13 cellular contexts compared by ENCODE assay signal in genomic region chr18:44823782-44824181, GRCh38.
DNase-seq lines count a peak whose midpoint lies in the region; ATAC-seq and TF ChIP-seq lines count a peak whose summit lies in the region.
"Had no signal": no experiment of that assay in that cellular context is flagged by ENCODE, and none has a peak within 500 bp of the region (broad histone marks: within the 10 kb centered on the region; RNA-seq: fewer than 3 reads in every experiment).

No MANE protein-coding gene starts in this region.

- H3K27me3 ChIP-seq in esophagus muscularis mucosa = no peaks in the 10 kb centered on the region

- peaks cover 36 to 77% (median 70%) of the 10 kb centered on the region in 4 donors for H3K4me1 ChIP-seq in esophagus muscularis mucosa

- H3K27me3 Mint-ChIP-seq in activated CD4-positive, alpha-beta T cell treated with anti-CD3 and anti-CD28 coated beads for 36 hours = peaks cover 24% of the 10 kb centered on the region
- no peaks in the 10 kb centered on the region for H3K27me3 Mint-ChIP-seq in stimulated activated memory B cell treated with anti-CD40 and anti-IgM and Interleukin-4, amounts not matched to agents 10 μg/mL and 1 μg/mL and 100 μg/mL, for 72 hours

- no peaks in the 10 kb centered on the region for H3K9me3 ChIP-seq in esophagus muscularis mucosa

- peak; percentile 45 for DNase-seq in activated CD4-positive, alpha-beta T cell treated with anti-CD3 and anti-CD28 coated beads for 36 hours
- DNase-seq in activated CD4-positive, alpha-beta T cell treated with anti-CD3 and anti-CD28 coated beads for 4 hours = no peak
- DNase-seq in NCI-H226 (peak; percentile 49), esophagus muscularis mucosa (ENCODE audit: extremely low spot score) (no peak), GM13977 (ENCODE audit: low spot score) (no peak), mesenteric fat pad (ENCODE audit: low spot score) (no peak)
- DNase-seq: activated naive CD4-positive, alpha-beta T cell treated with anti-CD3 and anti-CD28 coated beads, Interleukin-2, amount 10 ng/mL, durations not matched to agents 7 days and 5 days; effector CD4-positive, alpha-beta T cell; naive thymus-derived CD8-positive, alpha-beta T cell; NCI-H1436 treated with DMSO at 0.1 percent for 48 hours; substantia nigra had no signal

- ATAC-seq in activated CD4-positive, alpha-beta T cell treated with anti-CD3 and anti-CD28 coated beads for 36 hours = peak; percentile 78
- peak; percentile 56 for ATAC-seq in stimulated activated memory B cell treated with anti-CD40 and anti-IgM and Interleukin-4, amounts not matched to agents 10 μg/mL and 1 μg/mL and 100 μg/mL, for 72 hours
- no peak for ATAC-seq in GM21619 (IDR thresholded peaks at IDR 0.05; ENCODE audit: unreplicated experiment)

- H3K36me3 ChIP-seq in esophagus muscularis mucosa = no peaks in the 10 kb centered on the region

- CTCF ChIA-PET in activated CD4-positive, alpha-beta T cell treated with anti-CD3 and anti-CD28 coated beads for 36 hours (lab: Charles Lee) = no interaction called here

- H3K4me3 Mint-ChIP-seq in activated CD4-positive, alpha-beta T cell treated with anti-CD3 and anti-CD28 coated beads for 36 hours = no peak overlapping the region
- H3K4me3 Mint-ChIP-seq in stimulated activated memory B cell treated with anti-CD40 and anti-IgM and Interleukin-4, amounts not matched to agents 10 μg/mL and 1 μg/mL and 100 μg/mL, for 72 hours = no peak overlapping the region
- H3K4me3 Mint-ChIP-seq: activated naive CD4-positive, alpha-beta T cell treated with anti-CD3 and anti-CD28 coated beads, Interleukin-2, amount 10 ng/mL, durations not matched to agents 7 days and 5 days; naive thymus-derived CD8-positive, alpha-beta T cell had no signal

- in situ Hi-C loops in GM13977 (cut with MboI; ENCODE audit: low pct_unique_long_range_greater_than_20kb, low sequenced_read_pairs, unreplicated experiment) = no loop called here

- POLR2A ChIA-PET in activated CD4-positive, alpha-beta T cell treated with anti-CD3 and anti-CD28 coated beads for 36 hours (lab: Charles Lee) = no interaction called here

- TF ChIP-seq EP300 in esophagus muscularis mucosa (IDR thresholded peaks at IDR 0.05) = no peak

- peaks cover 2% of the 10 kb centered on the region for H3K36me3 Mint-ChIP-seq in activated CD4-positive, alpha-beta T cell treated with anti-CD3 and anti-CD28 coated beads for 36 hours (ENCODE audit: low read depth)
- H3K36me3 Mint-ChIP-seq in stimulated activated memory B cell treated with anti-CD40 and anti-IgM and Interleukin-4, amounts not matched to agents 10 μg/mL and 1 μg/mL and 100 μg/mL, for 72 hours = peaks cover 40% of the 10 kb centered on the region
- H3K36me3 Mint-ChIP-seq: activated naive CD4-positive, alpha-beta T cell treated with anti-CD3 and anti-CD28 coated beads, Interleukin-2, amount 10 ng/mL, durations not matched to agents 7 days and 5 days; naive thymus-derived CD8-positive, alpha-beta T cell had no signal

- no peak for TF ChIP-seq POLR2A in esophagus muscularis mucosa (IDR thresholded peaks at IDR 0.05; ENCODE audit: low read depth)

- no peaks in the 10 kb centered on the region for H3K9me3 Mint-ChIP-seq in activated CD4-positive, alpha-beta T cell treated with anti-CD3 and anti-CD28 coated beads for 36 hours (ENCODE audit: low read depth)
- peaks cover under 1% of the 10 kb centered on the region for H3K9me3 Mint-ChIP-seq in stimulated activated memory B cell treated with anti-CD40 and anti-IgM and Interleukin-4, amounts not matched to agents 10 μg/mL and 1 μg/mL and 100 μg/mL, for 72 hours
- H3K9me3 Mint-ChIP-seq: activated naive CD4-positive, alpha-beta T cell treated with anti-CD3 and anti-CD28 coated beads, Interleukin-2, amount 10 ng/mL, durations not matched to agents 7 days and 5 days; naive thymus-derived CD8-positive, alpha-beta T cell had no signal

- H3K27ac Mint-ChIP-seq in activated CD4-positive, alpha-beta T cell treated with anti-CD3 and anti-CD28 coated beads for 36 hours = no peak overlapping the region
- H3K27ac Mint-ChIP-seq in stimulated activated memory B cell treated with anti-CD40 and anti-IgM and Interleukin-4, amounts not matched to agents 10 μg/mL and 1 μg/mL and 100 μg/mL, for 72 hours = peak overlapping the region; percentile 4
- H3K27ac Mint-ChIP-seq: activated naive CD4-positive, alpha-beta T cell treated with anti-CD3 and anti-CD28 coated beads, Interleukin-2, amount 10 ng/mL, durations not matched to agents 7 days and 5 days; naive thymus-derived CD8-positive, alpha-beta T cell had no signal

- TF ChIP-seq CTCF in esophagus muscularis mucosa (IDR thresholded peaks at IDR 0.05) (no peak), GM13977 (IDR thresholded peaks at IDR 0.05; ENCODE audit: extremely low read depth, insufficient read depth, missing control alignments) (no peak)

- peaks cover 20% of the 10 kb centered on the region for H3K4me1 Mint-ChIP-seq in activated CD4-positive, alpha-beta T cell treated with anti-CD3 and anti-CD28 coated beads for 36 hours
- H3K4me1 Mint-ChIP-seq in stimulated activated memory B cell treated with anti-CD40 and anti-IgM and Interleukin-4, amounts not matched to agents 10 μg/mL and 1 μg/mL and 100 μg/mL, for 72 hours = peaks cover 72% of the 10 kb centered on the region
- H3K4me1 Mint-ChIP-seq: activated naive CD4-positive, alpha-beta T cell treated with anti-CD3 and anti-CD28 coated beads, Interleukin-2, amount 10 ng/mL, durations not matched to agents 7 days and 5 days had no signal

- peak overlapping the region; percentile 18 to 66 (median 54) for H3K27ac ChIP-seq in esophagus muscularis mucosa (replicated peaks in 1 of 4)

- H3K4me3 ChIP-seq in esophagus muscularis mucosa = no peak overlapping the region

- intact Hi-C loops in activated CD4-positive, alpha-beta T cell treated with anti-CD3 and anti-CD28 coated beads for 36 hours (cut with DNase I, micrococcal nuclease) = loop anchor here (1.0 to 10.0 kb wide), 3 partner anchors 63 to 144 kb away; partner anchors contain the start of gene SETBP1 (in 1 of the 2)
- intact Hi-C loops in esophagus muscularis mucosa (cut with DNase I) = no loop called here

Comparison
In these comparisons a context has a peak if more than half of its experiments do, and no peak if none do; other contexts are left out.
1. DNase-seq: peak in activated CD4-positive, alpha-beta T cell treated with anti-CD3 and anti-CD28 coated beads for 36 hours (single experiment) and NCI-H226 (single experiment); none in activated CD4-positive, alpha-beta T cell treated with anti-CD3 and anti-CD28 coated beads for 4 hours (0 of 2), esophagus muscularis mucosa (single experiment), GM13977 (single experiment) and mesenteric fat pad (single experiment).